Comparison of ENCODE assay signal across 17 cellular contexts in the genomic region with DNA sequence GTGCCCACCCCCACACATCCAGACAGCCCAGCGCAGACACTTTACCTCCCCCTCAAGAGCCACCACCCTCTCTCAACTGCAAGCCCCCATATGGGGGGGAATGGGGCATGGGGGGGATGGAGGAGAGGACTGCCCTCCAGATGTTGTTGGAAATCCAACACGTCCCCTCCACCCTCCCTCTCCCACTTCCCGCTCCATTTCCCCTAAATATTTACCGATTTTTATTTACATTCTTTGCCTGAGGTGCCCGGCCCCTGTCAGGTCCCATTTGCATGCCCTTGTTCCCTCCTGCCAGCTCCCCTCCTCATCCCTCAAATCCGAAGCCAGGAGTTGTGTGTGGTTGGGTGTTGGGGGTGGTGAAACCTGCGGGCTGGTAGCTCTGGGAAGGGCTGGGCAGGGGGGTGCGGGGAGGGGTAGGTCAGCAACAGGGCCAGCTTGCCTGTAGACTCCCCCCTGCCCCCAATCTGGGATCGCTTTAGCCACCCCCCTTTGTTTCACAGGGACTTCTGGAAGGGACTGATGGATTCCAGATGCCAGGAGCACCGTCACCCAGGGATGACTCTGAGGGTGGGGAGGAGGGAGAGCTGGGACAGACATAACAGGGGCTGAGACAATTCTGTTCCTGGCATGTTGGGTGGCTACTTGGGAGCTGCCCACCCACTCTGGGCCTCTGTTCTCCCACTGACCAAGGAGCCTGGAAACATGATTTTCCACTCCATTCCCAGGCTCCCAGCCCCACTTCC.
"Had no signal": no experiment of that assay in that cellular context is flagged by ENCODE, and none has a peak within 500 bp of the region (broad histone marks: within the 10 kb centered on the region; RNA-seq: fewer than 3 reads in every experiment).

No MANE protein-coding gene starts in this region.

- H3K27ac ChIP-seq: cardiac muscle cell, esophagus squamous epithelium, heart left ventricle, neutrophil, VCaP had no signal

- H3K27me3 ChIP-seq: cardiac muscle cell, tibial nerve had no signal

- H3K4me3 Mint-ChIP-seq: activated CD4-positive, alpha-beta T cell treated with anti-CD3 and anti-CD28 coated beads for 36 hours; activated CD8-positive, alpha-beta T cell treated with anti-CD3 and anti-CD28 coated beads for 36 hours; activated T-helper 1 cell treated with anti-CD3 and anti-CD28 coated beads, Interleukin-12 subunit alpha, Interleukin-12 subunit beta, Interleukin-2, Interleukin-4 antibody, amounts not matched to agents 30 ng/mL and 10 ng/mL and 1 ng/mL, durations not matched to agents 14 hours and 24 hours and 36 hours; stimulated activated memory B cell treated with anti-CD40 and anti-IgM and Interleukin-4, amounts not matched to agents 10 μg/mL and 1 μg/mL and 100 μg/mL, for 72 hours had no signal

- H3K27ac Mint-ChIP-seq: activated CD4-positive, alpha-beta T cell treated with anti-CD3 and anti-CD28 coated beads for 36 hours; activated CD8-positive, alpha-beta T cell treated with anti-CD3 and anti-CD28 coated beads for 36 hours; activated T-helper 1 cell treated with anti-CD3 and anti-CD28 coated beads, Interleukin-12 subunit alpha, Interleukin-12 subunit beta, Interleukin-2, Interleukin-4 antibody, amounts not matched to agents 30 ng/mL and 10 ng/mL and 1 ng/mL, durations not matched to agents 14 hours and 24 hours and 36 hours; progenitor cell of endocrine pancreas; stimulated activated memory B cell treated with anti-CD40 and anti-IgM and Interleukin-4, amounts not matched to agents 10 μg/mL and 1 μg/mL and 100 μg/mL, for 72 hours had no signal

- H3K36me3 ChIP-seq: cardiac muscle cell, esophagus squamous epithelium, heart left ventricle, neutrophil, spleen, tibial nerve had no signal

- H3K9me3 ChIP-seq: esophagus squamous epithelium, heart left ventricle, neutrophil, spleen, tibial nerve had no signal

- H3K4me1 Mint-ChIP-seq: activated CD4-positive, alpha-beta T cell treated with anti-CD3 and anti-CD28 coated beads for 36 hours had no signal

- H3K9me3 Mint-ChIP-seq: activated CD8-positive, alpha-beta T cell treated with anti-CD3 and anti-CD28 coated beads for 36 hours; activated T-helper 1 cell treated with anti-CD3 and anti-CD28 coated beads, Interleukin-12 subunit alpha, Interleukin-12 subunit beta, Interleukin-2, Interleukin-4 antibody, amounts not matched to agents 30 ng/mL and 10 ng/mL and 1 ng/mL, durations not matched to agents 14 hours and 24 hours and 36 hours; stimulated activated memory B cell treated with anti-CD40 and anti-IgM and Interleukin-4, amounts not matched to agents 10 μg/mL and 1 μg/mL and 100 μg/mL, for 72 hours had no signal

- ATAC-seq: activated CD4-positive, alpha-beta T cell treated with anti-CD3 and anti-CD28 coated beads for 36 hours; activated CD8-positive, alpha-beta T cell treated with anti-CD3 and anti-CD28 coated beads for 36 hours; heart left ventricle; stimulated activated memory B cell treated with anti-CD40 and anti-IgM and Interleukin-4, amounts not matched to agents 10 μg/mL and 1 μg/mL and 100 μg/mL, for 72 hours had no signal

- H3K4me1 ChIP-seq: esophagus squamous epithelium, heart left ventricle had no signal

- H3K36me3 Mint-ChIP-seq: stimulated activated memory B cell treated with anti-CD40 and anti-IgM and Interleukin-4, amounts not matched to agents 10 μg/mL and 1 μg/mL and 100 μg/mL, for 72 hours had no signal

- DNase-seq: activated CD4-positive, alpha-beta T cell treated with anti-CD3 and anti-CD28 coated beads for 36 hours; activated CD8-positive, alpha-beta memory T cell treated with anti-CD3 and anti-CD28 coated beads, Interleukin-2, amount 50 U/mL, for 4 hours; activated CD8-positive, alpha-beta T cell treated with anti-CD3 and anti-CD28 coated beads for 36 hours; activated naive CD4-positive, alpha-beta T cell; esophagus squamous epithelium; heart left ventricle; kidney; left ventricle myocardium superior; spleen; stimulated activated CD4-positive, alpha-beta T cell treated with anti-CD3 and anti-CD28 coated beads, Interleukin-1b, Interleukin-23, amount 100 ng/mL, for 48 hours had no signal

- H3K4me3 ChIP-seq: cardiac muscle cell, esophagus squamous epithelium, heart left ventricle, spleen, tibial nerve had no signal
